In the genomic region with DNA sequence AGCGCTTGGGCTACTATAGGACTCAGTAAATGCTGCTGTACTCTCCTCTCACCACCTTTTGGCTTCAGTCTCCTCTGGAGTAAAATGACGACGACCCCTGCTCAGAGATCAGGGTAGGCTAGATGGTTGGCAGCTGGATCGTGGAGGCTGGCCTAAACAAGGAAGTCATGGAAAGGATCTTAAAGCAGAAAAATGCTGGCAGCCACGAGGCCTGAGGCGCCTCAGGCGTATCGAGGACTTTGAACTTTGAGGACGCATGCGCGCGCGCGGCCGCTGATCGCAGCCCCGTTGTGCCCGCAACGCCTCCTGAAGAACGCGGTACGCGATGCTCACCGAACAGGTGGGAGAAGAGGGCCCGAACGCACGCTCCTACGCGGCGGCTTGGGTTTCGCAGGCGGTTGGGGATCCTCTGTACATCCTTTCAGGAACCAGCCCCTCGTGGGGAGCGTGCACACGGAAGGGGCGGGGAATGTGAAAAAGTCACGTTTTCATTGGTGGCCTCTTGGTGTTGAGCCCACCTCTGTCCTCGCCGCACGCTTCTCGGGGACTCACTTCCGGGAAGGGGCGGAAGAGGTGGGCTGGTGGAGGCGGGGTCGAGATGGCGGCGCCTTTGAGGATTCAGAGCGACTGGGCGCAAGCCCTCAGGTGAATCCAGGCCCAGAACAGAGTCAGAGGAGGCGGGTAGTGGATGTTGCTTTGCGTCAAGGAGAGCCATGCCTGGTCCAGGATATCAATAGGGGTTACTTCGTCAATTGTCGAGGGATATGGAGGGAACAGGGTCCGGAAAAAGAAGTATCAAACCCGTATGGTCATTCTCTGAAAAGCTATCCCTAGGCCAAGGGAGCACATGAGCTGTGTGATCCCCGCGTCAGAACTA, we compare ENCODE assay signal across 8 cellular contexts. TPM values are rescaled to one million over a fixed set of nuclear protein-coding genes. Genes with fewer than 3 reads are reported as not detected.
DNase-seq lines count a peak whose midpoint lies in the region; ATAC-seq and TF ChIP-seq lines count a peak whose summit lies in the region.

A gene (minus strand): TSS at position 423 of the 877 bp plus-strand sequence. CDS start 3,468 bp downstream, outside the sequence.
A gene with protein sequence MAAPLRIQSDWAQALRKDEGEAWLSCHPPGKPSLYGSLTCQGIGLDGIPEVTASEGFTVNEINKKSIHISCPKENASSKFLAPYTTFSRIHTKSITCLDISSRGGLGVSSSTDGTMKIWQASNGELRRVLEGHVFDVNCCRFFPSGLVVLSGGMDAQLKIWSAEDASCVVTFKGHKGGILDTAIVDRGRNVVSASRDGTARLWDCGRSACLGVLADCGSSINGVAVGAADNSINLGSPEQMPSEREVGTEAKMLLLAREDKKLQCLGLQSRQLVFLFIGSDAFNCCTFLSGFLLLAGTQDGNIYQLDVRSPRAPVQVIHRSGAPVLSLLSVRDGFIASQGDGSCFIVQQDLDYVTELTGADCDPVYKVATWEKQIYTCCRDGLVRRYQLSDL (plus strand): TSS at position 576 of the 877 bp plus-strand sequence. CDS start 23 bp downstream, at position 599.

- intact Hi-C loops in testis (cut with DNase I; ENCODE audit: low total_unique reads), result no loop called here

- H3K27me3 ChIP-seq in testis, result no peaks in the 10 kb centered on the region

- DNase-seq in NCI-H1092 treated with DMSO at 0.1 percent for 48 hours (lab: John Stamatoyannopoulos, UW) (peak; percentile 99), SKM-1 (lab: John Stamatoyannopoulos, UW; ENCODE audit: unreplicated experiment) (peak; percentile 96), glomerular endothelial cell (ENCODE audit: extremely low read depth, low read depth, low spot score) (peak; percentile 72), omental fat pad (ENCODE audit: low spot score) (peak; percentile 76), testis (peak; percentile 97)
- DNase-seq in activated naive CD4-positive, alpha-beta T cell treated with anti-CD3 and anti-CD28 coated beads, Interleukin-2, amount 50 U/mL, for 72 hours (ENCODE audit: low spot score in 2 of 2), result peak; percentile 91 to 94

- peak within 1 kb of the TSS; percentile 99 to 100 for H3K27ac Mint-ChIP-seq in activated naive CD4-positive, alpha-beta T cell treated with anti-CD3 and anti-CD28 coated beads, Interleukin-2, amount 50 U/mL, for 72 hours

- TF ChIP-seq POLR2A in testis (IDR thresholded peaks at IDR 0.05), result no peak

- H3K4me3 ChIP-seq in GM08714 (ENCODE audit: low read length) (peak within 1 kb of the TSS; percentile 90), testis (peak within 1 kb of the TSS; percentile 74 to 76)

- TF ChIP-seq CTCF in omental fat pad (IDR thresholded peaks at IDR 0.05) (no peak), testis (IDR thresholded peaks at IDR 0.05) (no peak)

- H3K9me3 ChIP-seq in testis, result no peaks in the 10 kb centered on the region

- ATAC-seq in HG02610 (IDR thresholded peaks at IDR 0.05; ENCODE audit: unreplicated experiment) (peak; percentile 96), omental fat pad (ENCODE audit: low FRiP score) (peak; percentile 97)
- ATAC-seq in activated naive CD4-positive, alpha-beta T cell treated with anti-CD3 and anti-CD28 coated beads, Interleukin-2, amount 50 U/mL, for 72 hours, result peak; percentile 96 to 99

- H3K4me1 ChIP-seq in testis, result peaks cover 11% of the 10 kb centered on the region

- no peaks in the 10 kb centered on the region for H3K36me3 ChIP-seq in testis (ENCODE audit: low read depth, missing control alignments)

- no peaks in the 10 kb centered on the region for H3K9me3 Mint-ChIP-seq in activated naive CD4-positive, alpha-beta T cell treated with anti-CD3 and anti-CD28 coated beads, Interleukin-2, amount 50 U/mL, for 72 hours

- peaks cover 31 to 33% of the 10 kb centered on the region in 2 donors for H3K36me3 Mint-ChIP-seq in activated naive CD4-positive, alpha-beta T cell treated with anti-CD3 and anti-CD28 coated beads, Interleukin-2, amount 50 U/mL, for 72 hours

- peak within 1 kb of the TSS; percentile 76 to 88 for H3K27ac ChIP-seq in testis

- WGBS in testis, 2 donors, result 0% methylated on average over 45 to 57 of the region's 57 CpGs

RNA-seq across cellular contexts. Expression of the first gene that starts in this region (rescaled TPM):
- 10 to 100 TPM; 67.9 to 94.6 TPM for total RNA-seq in activated naive CD4-positive, alpha-beta T cell treated with anti-CD3 and anti-CD28 coated beads, Interleukin-2, amount 50 U/mL, for 72 hours
- 63.8 and 80.3 TPM in 2 replicates for total RNA-seq in glomerular endothelial cell
- 10 to 100 TPM; 51.9 to 92.0 (median 75.7) TPM for total RNA-seq in omental fat pad
- 10 to 100 TPM; 60.5 to 69.4 TPM for total RNA-seq in testis
- 76.5 TPM for polyA plus RNA-seq in testis (ENCODE audit: insufficient read depth, low read depth, low replicate concordance)

RNA-seq across cellular contexts. Expression of the second gene that starts in this region (rescaled TPM):
- 10 to 100 TPM; 41.3 to 45.1 TPM for total RNA-seq in activated naive CD4-positive, alpha-beta T cell treated with anti-CD3 and anti-CD28 coated beads, Interleukin-2, amount 50 U/mL, for 72 hours
- total RNA-seq in glomerular endothelial cell, result 14.8 and 16.7 TPM in 2 replicates
- 10 to 100 TPM in 1 of 4 donors, 1 to 10 TPM in 3; 7.1 to 11.4 (median 9.7) TPM for total RNA-seq in omental fat pad
- 10 to 100 TPM; 44.0 to 47.6 TPM for total RNA-seq in testis
- 65.5 TPM for polyA plus RNA-seq in testis (ENCODE audit: insufficient read depth, low read depth, low replicate concordance)

Comparison
In these comparisons a context has a peak if more than half of its experiments do, and no peak if none do; other contexts are left out.
1. Peak in every context shown above with its lines: DNase-seq, ATAC-seq, H3K4me3 ChIP-seq and H3K27ac ChIP-seq.